Comparison of ENCODE assay signal across 18 cellular contexts in the genomic region with DNA sequence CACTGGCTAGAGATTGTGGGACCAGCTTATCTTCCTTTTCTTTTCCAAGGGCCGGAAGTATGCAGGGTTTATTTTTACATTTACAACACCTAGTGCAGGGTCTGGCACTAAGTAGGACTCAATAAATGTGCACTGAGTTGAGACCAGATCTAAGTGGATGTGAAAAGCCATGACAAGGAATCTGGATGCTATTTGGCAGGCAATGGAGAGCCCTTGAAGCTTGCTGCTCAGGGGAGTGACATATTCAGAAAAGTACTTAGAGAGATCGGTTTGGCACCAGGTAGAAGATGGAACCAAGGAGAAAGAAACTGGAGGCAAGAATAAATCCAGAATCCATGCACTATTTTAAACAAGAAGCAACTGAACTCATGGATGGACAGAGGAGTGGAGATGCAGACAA.
DNase-seq lines count a peak whose midpoint lies in the region; ATAC-seq and TF ChIP-seq lines count a peak whose summit lies in the region.
"Had no signal": no experiment of that assay in that cellular context is flagged by ENCODE, and none has a peak within 500 bp of the region (broad histone marks: within the 10 kb centered on the region; RNA-seq: fewer than 3 reads in every experiment).

No MANE protein-coding gene starts in this region.

- H2AFZ ChIP-seq in Karpas-422 (ENCODE audit: low read length), result peak overlapping the region; percentile 70; the same call in 1 of the 2 replicates
- peak overlapping the region; percentile 66 for H2AFZ ChIP-seq in OCI-LY3 (ENCODE audit: low read depth, low read length)
- peak overlapping the region; percentile 10 for H2AFZ ChIP-seq in smooth muscle cell (ENCODE audit: low read depth)
- H2AFZ ChIP-seq: GM23338 had no signal

- no peak for ATAC-seq in GM19328 (IDR thresholded peaks at IDR 0.05; ENCODE audit: unreplicated experiment)
- no peak for ATAC-seq in CD4-positive, alpha-beta T cell (ENCODE audit: poor library complexity)
- ATAC-seq: PC-3, T-helper 17 cell had no signal

- H3K27me3 ChIP-seq in Karpas-422 (ENCODE audit: low read length), result no peaks in the 10 kb centered on the region
- H3K27me3 ChIP-seq in OCI-LY3 (ENCODE audit: low read depth, low read length), result no peaks in the 10 kb centered on the region
- no peaks in the 10 kb centered on the region for H3K27me3 ChIP-seq in smooth muscle cell (ENCODE audit: low read depth)
- H3K27me3 ChIP-seq in CD4-positive, alpha-beta T cell (ENCODE audit: control insufficient read depth, insufficient read depth, low read length), result no peaks in the 10 kb centered on the region
- H3K27me3 ChIP-seq: BLaER1 treated with 17β-estradiol and CSF1 and Interleukin-3, amounts not matched to agents 10 nM and 100 nM had no signal

- H3K9me2 ChIP-seq in Karpas-422 (replicated peaks; ENCODE audit: insufficient read depth, low read length), result no peaks in the 10 kb centered on the region

- intact Hi-C loops in CD4-positive, alpha-beta T cell (cut with DNase I, micrococcal nuclease), result no loop called here

- POLR2A ChIA-PET in CD4-positive, alpha-beta T cell (lab: Charles Lee), result no interaction called here

- no peak overlapping the region for H3K4me3 Mint-ChIP-seq in CD4-positive, alpha-beta T cell
- H3K4me3 Mint-ChIP-seq: CD8-positive, alpha-beta memory T cell; GM23338; T-helper 17 cell had no signal

- no peak overlapping the region for H3K27ac Mint-ChIP-seq in CD4-positive, alpha-beta T cell
- H3K27ac Mint-ChIP-seq: CD8-positive, alpha-beta memory T cell; GM23338; T-helper 17 cell had no signal

- H3K9me3 Mint-ChIP-seq in CD4-positive, alpha-beta T cell, result no peaks in the 10 kb centered on the region
- H3K9me3 Mint-ChIP-seq: GM23338 had no signal

- peaks cover 4% of the 10 kb centered on the region for H3K27me3 Mint-ChIP-seq in CD4-positive, alpha-beta T cell
- H3K27me3 Mint-ChIP-seq: CD8-positive, alpha-beta memory T cell; T-helper 17 cell had no signal

- H3K4me3 ChIP-seq in Karpas-422 (ENCODE audit: low read length), result no peak overlapping the region
- H3K4me3 ChIP-seq in OCI-LY3 (ENCODE audit: low read length), result peak overlapping the region; percentile 49
- no peak overlapping the region for H3K4me3 ChIP-seq in smooth muscle cell
- H3K4me3 ChIP-seq: BLaER1 treated with 17β-estradiol and CSF1 and Interleukin-3, amounts not matched to agents 10 nM and 100 nM; GM23338 had no signal

- no peak overlapping the region; the same call in 1 of the 2 replicates for H3K9ac ChIP-seq in Karpas-422 (ENCODE audit: low read length)
- peak overlapping the region; percentile 60 for H3K9ac ChIP-seq in OCI-LY3 (ENCODE audit: low read length)
- no peak overlapping the region for H3K9ac ChIP-seq in smooth muscle cell (ENCODE audit: low read depth)
- H3K9ac ChIP-seq: BLaER1 treated with 17β-estradiol and CSF1 and Interleukin-3, amounts not matched to agents 10 nM and 100 nM had no signal

- H3K36me3 ChIP-seq in Karpas-422 (ENCODE audit: insufficient read depth, low read length), result no peaks in the 10 kb centered on the region
- H3K36me3 ChIP-seq in OCI-LY3 (replicated peaks; ENCODE audit: low read depth, low read length), result no peaks in the 10 kb centered on the region
- no peaks in the 10 kb centered on the region for H3K36me3 ChIP-seq in smooth muscle cell (ENCODE audit: low read depth)
- H3K36me3 ChIP-seq: BLaER1 treated with 17β-estradiol and CSF1 and Interleukin-3, amounts not matched to agents 10 nM and 100 nM had no signal

- peaks cover 10% of the 10 kb centered on the region for H3F3A ChIP-seq in smooth muscle cell (ENCODE audit: low read depth)

- H3K79me2 ChIP-seq in Karpas-422 (ENCODE audit: low read length) (no peaks in the 10 kb centered on the region), OCI-LY3 (ENCODE audit: low read length) (no peaks in the 10 kb centered on the region), smooth muscle cell (ENCODE audit: low read depth) (no peaks in the 10 kb centered on the region)

- H3K27ac ChIP-seq in Karpas-422 (ENCODE audit: low read length), result no peak overlapping the region
- H3K27ac ChIP-seq in OCI-LY3 (ENCODE audit: low read length), result peak overlapping the region; percentile 74
- H3K27ac ChIP-seq in smooth muscle cell (ENCODE audit: low read depth), result no peak overlapping the region
- no peak overlapping the region for H3K27ac ChIP-seq in CD4-positive, alpha-beta T cell (ENCODE audit: low read depth, low read length)
- H3K27ac ChIP-seq: 22Rv1; BLaER1 treated with 17β-estradiol and CSF1 and Interleukin-3, amounts not matched to agents 10 nM and 100 nM had no signal

- H3K4me1 ChIP-seq in Karpas-422 (ENCODE audit: low read length) (peaks cover 13% of the 10 kb centered on the region), OCI-LY3 (ENCODE audit: low read length) (peaks cover 39% of the 10 kb centered on the region), smooth muscle cell (ENCODE audit: low read depth) (peaks cover 16% of the 10 kb centered on the region)

- H4K20me1 ChIP-seq in Karpas-422 (ENCODE audit: insufficient read depth, low read depth, low read length) (no peaks in the 10 kb centered on the region), OCI-LY3 (ENCODE audit: insufficient read depth, low read length) (no peaks in the 10 kb centered on the region), smooth muscle cell (ENCODE audit: low read depth) (no peaks in the 10 kb centered on the region)
- H4K20me1 ChIP-seq: BLaER1 treated with 17β-estradiol and CSF1 and Interleukin-3, amounts not matched to agents 10 nM and 100 nM had no signal

- CTCF ChIA-PET in CD4-positive, alpha-beta T cell (lab: Charles Lee), result no interaction called here

- 73% methylated on average over 2 of the region's 2 CpGs for WGBS in smooth muscle cell (ENCODE audit: low lambda C conversion rate)

- TF ChIP-seq CTCF in OCI-LY3 (IDR thresholded peaks at IDR 0.05; ENCODE audit: low read depth, low read length) (no peak), smooth muscle cell (IDR thresholded peaks at IDR 0.05; ENCODE audit: borderline replicate concordance, insufficient read depth, poor library complexity, severe bottlenecking) (no peak)
- TF ChIP-seq CTCF in CD4-positive, alpha-beta T cell (IDR thresholded peaks at IDR 0.05), result no peak

- no peaks in the 10 kb centered on the region for H3K4me1 Mint-ChIP-seq in CD4-positive, alpha-beta T cell (ENCODE audit: low read depth)
- H3K4me1 Mint-ChIP-seq: T-helper 17 cell had no signal

- peak; percentile 54 for DNase-seq in NCI-H1092 treated with DMSO at 0.1 percent for 48 hours (lab: John Stamatoyannopoulos, UW)
- no peak for DNase-seq in NCI-H1092 (lab: John Stamatoyannopoulos, UW)
- DNase-seq in Karpas-422, result no peak
- DNase-seq in smooth muscle cell (lab: John Stamatoyannopoulos, UW; ENCODE audit: unreplicated experiment), result no peak
- DNase-seq in activated CD4-positive, alpha-beta T cell treated with anti-CD3 and anti-CD28 coated beads for 1 hour, result no peak
- DNase-seq in CD4-positive, alpha-beta T cell, result no peak
- DNase-seq: CD8-positive, alpha-beta memory T cell; GF-D8; HCEC 1CT; NCI-H2107; NCI-H2227 treated with DMSO at 0.1 percent for 48 hours; T-helper 17 cell had no signal

- H3K36me3 Mint-ChIP-seq in CD4-positive, alpha-beta T cell (ENCODE audit: low read depth), result no peaks in the 10 kb centered on the region
- H3K36me3 Mint-ChIP-seq: CD8-positive, alpha-beta memory T cell had no signal

- peak overlapping the region; percentile 63 for H3K4me2 ChIP-seq in Karpas-422 (ENCODE audit: low read depth, low read length, poor library complexity, severe bottlenecking)
- peak overlapping the region; percentile 75 for H3K4me2 ChIP-seq in OCI-LY3 (ENCODE audit: low read length)
- no peak overlapping the region for H3K4me2 ChIP-seq in smooth muscle cell
- H3K4me2 ChIP-seq: GM23338 had no signal

- H3K9me3 ChIP-seq in Karpas-422 (ENCODE audit: low read length), result no peaks in the 10 kb centered on the region
- H3K9me3 ChIP-seq in OCI-LY3 (ENCODE audit: insufficient read depth, low read length), result no peaks in the 10 kb centered on the region
- H3K9me3 ChIP-seq in smooth muscle cell (replicated peaks; ENCODE audit: low read depth), result no peaks in the 10 kb centered on the region
- H3K9me3 ChIP-seq in CD4-positive, alpha-beta T cell (ENCODE audit: control insufficient read depth, low read length), result no peaks in the 10 kb centered on the region
- H3K9me3 ChIP-seq: BLaER1 treated with 17β-estradiol and CSF1 and Interleukin-3, amounts not matched to agents 10 nM and 100 nM had no signal

Comparison
In these comparisons a context has a peak if more than half of its experiments do, and no peak if none do; other contexts are left out.
1. H2AFZ ChIP-seq: peak in every context shown above with its lines; median percentile 70 in Karpas-422; 66 in OCI-LY3; 10 in smooth muscle cell.